Comparison of ENCODE assay signal across 1 cellular context in the genomic region with DNA sequence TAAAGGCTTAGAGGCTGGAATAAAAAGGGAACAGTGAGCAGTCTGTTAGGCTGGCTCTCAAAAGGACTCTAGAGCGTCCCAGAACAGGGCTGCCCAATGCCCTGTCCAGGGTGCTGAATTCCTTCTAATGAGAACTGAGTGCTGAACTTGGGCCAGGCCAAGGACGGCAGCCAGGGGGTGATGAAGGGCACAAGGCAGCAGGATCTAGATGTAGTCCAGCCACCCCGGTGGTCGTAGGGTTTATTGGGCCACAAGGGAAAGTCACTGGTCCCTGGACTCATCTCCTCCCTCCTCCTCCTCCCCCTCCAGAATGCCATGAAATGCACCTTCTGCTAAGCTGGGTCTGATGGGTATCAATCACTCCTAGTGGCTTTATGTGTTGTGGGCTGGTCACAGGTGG.
TF ChIP-seq lines count a peak whose summit lies in the region.

No MANE protein-coding gene starts in this region.

TF ChIP-seq in GM12878, 131 proteins besides CTCF, POLR2A, EP300 and RAD21:
- TF ChIP-seq SKIL (IDR thresholded peaks at IDR 0.05; ENCODE audit: low read depth, poor library complexity, severe bottlenecking) = no peak
- TF ChIP-seq REST (IDR thresholded peaks at IDR 0.05; ENCODE audit: low read depth, low read length) = peak; percentile 98
TF ChIP-seq in GM12878: peak in this region for 1.
